Comparison of ENCODE assay signal across 14 cellular contexts in genomic region chr2:49028101-49028500, GRCh38.
DNase-seq lines count a peak whose midpoint lies in the region; ATAC-seq, FAIRE-seq and TF ChIP-seq lines count a peak whose summit lies in the region.
"Had no signal": no experiment of that assay in that cellular context is flagged by ENCODE, and none has a peak within 500 bp of the region (broad histone marks: within the 10 kb centered on the region; RNA-seq: fewer than 3 reads in every experiment).

No MANE protein-coding gene starts in this region.

- CTCF ChIA-PET in CD4-positive, alpha-beta memory T cell (lab: Charles Lee; ENCODE audit: partially characterized antibody), result no interaction called here

- no peak for TF ChIP-seq POLR2A in GM12891 (IDR thresholded peaks at IDR 0.05; ENCODE audit: low read depth, low read length)
- TF ChIP-seq POLR2A in body of pancreas (IDR thresholded peaks at IDR 0.05), result no peak
- no peak for TF ChIP-seq POLR2A in tibial nerve (IDR thresholded peaks at IDR 0.05)

- H3K9me3 ChIP-seq in body of pancreas, result no peaks in the 10 kb centered on the region
- H3K9me3 ChIP-seq in CD4-positive, alpha-beta memory T cell (ENCODE audit: control insufficient read depth in 1 of 2, low read length in 2 of 2), result no peaks in the 10 kb centered on the region
- no peaks in the 10 kb centered on the region for H3K9me3 ChIP-seq in tibial nerve

- TF ChIP-seq EP300 in tibial nerve (IDR thresholded peaks at IDR 0.05), result no peak

- WGBS in body of pancreas, 2 donors, result 44 to 46% methylated on average over 3 of the region's 3 CpGs
- 93 to 95% methylated on average over 3 of the region's 3 CpGs for WGBS in tibial nerve, 2 donors

- H3K9me3 Mint-ChIP-seq in CD4-positive, alpha-beta memory T cell, result no peaks in the 10 kb centered on the region
- H3K9me3 Mint-ChIP-seq: T-helper 1 cell treated with Interleukin-12 subunit alpha and Interleukin-12 subunit beta and Interleukin-4 antibody, amounts not matched to agents 30 μg/mL and 1 μg/mL, for 36 hours had no signal

- no peak overlapping the region for H3K4me3 Mint-ChIP-seq in CD4-positive, alpha-beta memory T cell
- H3K4me3 Mint-ChIP-seq: effector memory CD8-positive, alpha-beta T cell; HFFc6; stimulated activated effector memory CD8-positive, alpha-beta T cell treated with anti-CD3 and anti-CD28 coated beads, Interleukin-12 subunit alpha, Interleukin-12 subunit beta, amount 100 ng/mL, for 72 hours; T-helper 1 cell treated with Interleukin-12 subunit alpha and Interleukin-12 subunit beta and Interleukin-4 antibody, amounts not matched to agents 30 μg/mL and 1 μg/mL, for 36 hours had no signal

- POLR2A ChIA-PET in CD4-positive, alpha-beta memory T cell (lab: Charles Lee; ENCODE audit: partially characterized antibody), result no interaction called here

- H3K4me3 ChIP-seq in body of pancreas (no peak overlapping the region), tibial nerve (no peak overlapping the region)
- no peak overlapping the region for H3K4me3 ChIP-seq in CD4-positive, alpha-beta memory T cell (ENCODE audit: low read length in 2 of 2)

- H3K36me3 ChIP-seq in body of pancreas (replicated peaks in 1 of 2; ENCODE audit: insufficient read depth in 1 of 2, low read depth in 2 of 2) (no peaks in the 10 kb centered on the region), tibial nerve (no peaks in the 10 kb centered on the region)
- no peaks in the 10 kb centered on the region for H3K36me3 ChIP-seq in CD4-positive, alpha-beta memory T cell (ENCODE audit: insufficient read depth, low read length)

- H3K36me3 Mint-ChIP-seq in CD4-positive, alpha-beta memory T cell, result no peaks in the 10 kb centered on the region
- H3K36me3 Mint-ChIP-seq: stimulated activated effector memory CD8-positive, alpha-beta T cell treated with anti-CD3 and anti-CD28 coated beads, Interleukin-12 subunit alpha, Interleukin-12 subunit beta, amount 100 ng/mL, for 72 hours had no signal

- peak; percentile 84 for ATAC-seq in GM19372 (IDR thresholded peaks at IDR 0.05; ENCODE audit: low read depth, unreplicated experiment)
- ATAC-seq in HG02763 (IDR thresholded peaks at IDR 0.05; ENCODE audit: unreplicated experiment), result peak; percentile 77
- ATAC-seq in HG03520 (IDR thresholded peaks at IDR 0.05; ENCODE audit: unreplicated experiment), result peak; percentile 99
- no peak for ATAC-seq in body of pancreas
- ATAC-seq in left cardiac atrium, result no peak
- ATAC-seq: effector memory CD8-positive, alpha-beta T cell; stimulated activated effector memory CD8-positive, alpha-beta T cell treated with anti-CD3 and anti-CD28 coated beads, Interleukin-12 subunit alpha, Interleukin-12 subunit beta, amount 100 ng/mL, for 72 hours had no signal

- H3K27ac ChIP-seq in body of pancreas, result no peak overlapping the region
- no peak overlapping the region for H3K27ac ChIP-seq in CD4-positive, alpha-beta memory T cell (ENCODE audit: low read depth, low read length)
- no peak overlapping the region for H3K27ac ChIP-seq in tibial nerve

- H3K27me3 Mint-ChIP-seq in CD4-positive, alpha-beta memory T cell, result no peaks in the 10 kb centered on the region
- H3K27me3 Mint-ChIP-seq: effector memory CD8-positive, alpha-beta T cell had no signal

- peak; percentile 8 for DNase-seq in GM12891 (ENCODE audit: insufficient read length, low spot score)
- no peak for DNase-seq in body of pancreas
- no peak for DNase-seq in CD4-positive, alpha-beta memory T cell
- no peak for DNase-seq in tibial nerve (ENCODE audit: low spot score in 2 of 2)
- no peak for DNase-seq in left cardiac atrium
- DNase-seq: effector memory CD8-positive, alpha-beta T cell; GF-D8; HFFc6; hippocampal formation had no signal

- intact Hi-C loops in body of pancreas (cut with DNase I) (no loop called here), left cardiac atrium (cut with DNase I) (no loop called here)
- intact Hi-C loops in CD4-positive, alpha-beta memory T cell (cut with micrococcal nuclease), result no loop called here

- peak; percentile 84 for FAIRE-seq in GM12891 (lab: Jason Lieb, UNC)

- H3K27ac Mint-ChIP-seq in CD4-positive, alpha-beta memory T cell, result no peak overlapping the region
- H3K27ac Mint-ChIP-seq: effector memory CD8-positive, alpha-beta T cell; HFFc6; stimulated activated effector memory CD8-positive, alpha-beta T cell treated with anti-CD3 and anti-CD28 coated beads, Interleukin-12 subunit alpha, Interleukin-12 subunit beta, amount 100 ng/mL, for 72 hours; T-helper 1 cell treated with Interleukin-12 subunit alpha and Interleukin-12 subunit beta and Interleukin-4 antibody, amounts not matched to agents 30 μg/mL and 1 μg/mL, for 36 hours had no signal

- no peaks in the 10 kb centered on the region for H3K27me3 ChIP-seq in body of pancreas
- no peaks in the 10 kb centered on the region for H3K27me3 ChIP-seq in CD4-positive, alpha-beta memory T cell (ENCODE audit: insufficient read depth, low read length)
- no peaks in the 10 kb centered on the region for H3K27me3 ChIP-seq in tibial nerve

- no peaks in the 10 kb centered on the region for H3K4me1 Mint-ChIP-seq in CD4-positive, alpha-beta memory T cell
- H3K4me1 Mint-ChIP-seq: stimulated activated effector memory CD8-positive, alpha-beta T cell treated with anti-CD3 and anti-CD28 coated beads, Interleukin-12 subunit alpha, Interleukin-12 subunit beta, amount 100 ng/mL, for 72 hours had no signal

- no peaks in the 10 kb centered on the region for H3K4me1 ChIP-seq in body of pancreas
- H3K4me1 ChIP-seq in CD4-positive, alpha-beta memory T cell (ENCODE audit: insufficient read depth, low read length), result no peaks in the 10 kb centered on the region
- no peaks in the 10 kb centered on the region for H3K4me1 ChIP-seq in tibial nerve

- TF ChIP-seq CTCF in body of pancreas (IDR thresholded peaks at IDR 0.05) (no peak), tibial nerve (IDR thresholded peaks at IDR 0.05) (no peak)

TF ChIP-seq in GM12891, 5 proteins besides CTCF, POLR2A, EP300 and RAD21:
- no peak for TF ChIP-seq POLR2AphosphoS5 (IDR thresholded peaks at IDR 0.05; ENCODE audit: low read depth, low read length)
- no peak for TF ChIP-seq PAX5 (IDR thresholded peaks at IDR 0.05; ENCODE audit: insufficient read depth, low read length, severe bottlenecking)
- no peak for TF ChIP-seq TAF1 (IDR thresholded peaks at IDR 0.05; ENCODE audit: low read depth, low read length)
- TF ChIP-seq POU2F2 (IDR thresholded peaks at IDR 0.05; ENCODE audit: low read depth, low read length), result no peak
- TF ChIP-seq SPI1 (IDR thresholded peaks at IDR 0.05; ENCODE audit: low read depth, low read length), result no peak

Comparison
In these comparisons a context has a peak if more than half of its experiments do, and no peak if none do; other contexts are left out.
1. ATAC-seq: peak in GM19372 (single experiment), HG02763 (single experiment) and HG03520 (single experiment); none in body of pancreas (single experiment) and left cardiac atrium (0 of 2).